Comparison of ENCODE assay signal across 8 cellular contexts in genomic region chr17:76515291-76515949, GRCh38. TPM values are rescaled to one million over a fixed set of nuclear protein-coding genes. Genes with fewer than 3 reads are reported as not detected.
A peak's percentile ranks its signal among the peaks of the same experiment; 100 is the strongest.
DNase-seq lines count a peak whose midpoint lies in the region; ATAC-seq and TF ChIP-seq lines count a peak whose summit lies in the region.

No MANE protein-coding gene starts in this region.

- H3K4me1 ChIP-seq in Loucy (ENCODE audit: insufficient read depth, low read length, poor library complexity, severe bottlenecking) (peaks cover 17% of the 10 kb centered on the region), skeletal muscle satellite cell (ENCODE audit: control insufficient read depth, insufficient read depth, low read length) (peaks cover 15% of the 10 kb centered on the region)

- H3K4me2 ChIP-seq in Loucy (ENCODE audit: low read depth, low read length, poor library complexity, severe bottlenecking): peak overlapping the region; percentile 69
- H3K4me2 ChIP-seq in skeletal muscle satellite cell (ENCODE audit: low read length): peak overlapping the region; percentile 72

- H3K27me3 ChIP-seq in Loucy (ENCODE audit: insufficient read depth, low read length, poor library complexity, severe bottlenecking): no peaks in the 10 kb centered on the region
- H3K27me3 ChIP-seq in skeletal muscle satellite cell (ENCODE audit: control insufficient read depth, insufficient read depth, low read length): no peaks in the 10 kb centered on the region

- peak; percentile 61 for ATAC-seq in GM18502 (IDR thresholded peaks at IDR 0.05; ENCODE audit: poor library complexity, unreplicated experiment)

- H2AFZ ChIP-seq in Loucy (ENCODE audit: low read length): peak overlapping the region; percentile 78

- H3K9me2 ChIP-seq in Loucy (replicated peaks; ENCODE audit: low read depth, low read length): no peaks in the 10 kb centered on the region

- H3K9ac ChIP-seq in Loucy (ENCODE audit: low read depth, low read length, poor library complexity, severe bottlenecking) (peak overlapping the region; percentile 67), skeletal muscle satellite cell (ENCODE audit: low read depth, low read length) (peak overlapping the region; percentile 80)

- no peaks in the 10 kb centered on the region for H3K79me2 ChIP-seq in Loucy (ENCODE audit: insufficient read depth, low read length)

- peak overlapping the region; percentile 62 for H3K4me3 ChIP-seq in Loucy (ENCODE audit: low read length, poor library complexity, severe bottlenecking)
- H3K4me3 ChIP-seq in skeletal muscle satellite cell (ENCODE audit: low read length): peak overlapping the region; percentile 54

- peak; percentile 76 for DNase-seq in activated T-cell treated with anti-CD3 and anti-CD28 coated beads for 24 hours (ENCODE audit: low read depth)
- DNase-seq in fibroblast of peridontal ligament (ENCODE audit: extremely low read depth): peak; percentile 98
- DNase-seq in 8988T: no peak
- no peak for DNase-seq in HT-29 (ENCODE audit: low spot score)
- no peak for DNase-seq in ecto neural progenitor cell (ENCODE audit: low spot score)

- H3K9me3 ChIP-seq in Loucy (ENCODE audit: insufficient read depth, low read depth, low read length): no peaks in the 10 kb centered on the region
- no peaks in the 10 kb centered on the region for H3K9me3 ChIP-seq in skeletal muscle satellite cell (replicated peaks; ENCODE audit: low read length)

- no peak for TF ChIP-seq CTCF in Loucy (conservative IDR thresholded peaks at IDR 0.05; ENCODE audit: low read length)

- no peaks in the 10 kb centered on the region for H4K20me1 ChIP-seq in Loucy (ENCODE audit: insufficient read depth, low read length, poor library complexity, severe bottlenecking)

- peaks cover 6% of the 10 kb centered on the region; the same call in 1 of the 2 replicates for H3F3A ChIP-seq in Loucy (ENCODE audit: low read depth)

- H3K36me3 ChIP-seq in Loucy (ENCODE audit: insufficient read depth, low read length): no peaks in the 10 kb centered on the region
- H3K36me3 ChIP-seq in skeletal muscle satellite cell (ENCODE audit: insufficient read depth, low read length): no peaks in the 10 kb centered on the region

RNA-seq across cellular contexts. Expression of gene RHBDF2, which starts 14.2 kb away (rescaled TPM):
- 6.6 and 9.6 TPM in 2 replicates for total RNA-seq in skeletal muscle satellite cell (2012; rRNA removed)
- 42.0 and 46.5 TPM in 2 replicates for total RNA-seq in HT-29 (2014; rRNA removed; shearing (Covaris generic))

RNA-seq across cellular contexts. Expression of gene CYGB, which starts 22.1 kb away (rescaled TPM):
- total RNA-seq in skeletal muscle satellite cell (2012; rRNA removed): 12.7 and 12.9 TPM in 2 replicates
- not detected in 2 replicates for total RNA-seq in HT-29 (2014; rRNA removed; shearing (Covaris generic))

RNA-seq across cellular contexts. Expression of gene PRCD, which starts 24.4 kb away (rescaled TPM):
- total RNA-seq in skeletal muscle satellite cell (2012; rRNA removed): 0.22 and 1.0 TPM in 2 replicates
- not detected in 2 replicates for total RNA-seq in HT-29 (2014; rRNA removed; shearing (Covaris generic))

RNA-seq across cellular contexts. Expression of gene AANAT, which starts 48.0 kb away (rescaled TPM):
- total RNA-seq in skeletal muscle satellite cell (2012; rRNA removed): under 0.01 TPM in 1 of 2 replicates, not detected in the other
- not detected in 2 replicates for total RNA-seq in HT-29 (2014; rRNA removed; shearing (Covaris generic))

Comparison
In these comparisons a context has a peak if more than half of its experiments do, and no peak if none do; other contexts are left out.
1. DNase-seq: peak in activated T-cell treated with anti-CD3 and anti-CD28 coated beads for 24 hours (single experiment) and fibroblast of peridontal ligament (single experiment); none in 8988T (single experiment), HT-29 (single experiment) and ecto neural progenitor cell (single experiment).